In the genomic region with DNA sequence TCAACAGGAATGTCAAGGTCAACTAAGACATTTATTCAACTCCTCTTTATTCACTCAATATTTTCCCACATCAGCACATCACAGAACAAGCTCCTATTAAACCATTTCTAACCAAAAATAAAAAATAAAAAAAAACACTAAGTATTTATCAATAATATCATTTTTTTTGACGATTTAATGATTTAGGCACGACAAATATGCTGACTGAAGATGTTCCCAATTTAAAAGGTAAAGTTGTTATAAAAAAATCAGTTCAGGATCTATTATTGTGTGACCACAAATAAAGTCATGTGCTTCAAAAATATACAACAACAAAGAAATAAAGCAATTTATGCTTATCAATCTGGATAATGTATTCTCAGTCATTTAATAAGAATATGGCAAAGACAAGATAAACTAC, we compare ENCODE assay signal across 1 cellular context.
A peak's percentile ranks its signal among the peaks of the same experiment; 100 is the strongest.
TF ChIP-seq lines count a peak whose summit lies in the region.

No MANE protein-coding gene starts in this region.

TF ChIP-seq in IMR-90, 13 proteins besides CTCF, POLR2A, EP300 and RAD21:
- TF ChIP-seq MAFK (IDR thresholded peaks at IDR 0.05; ENCODE audit: low read depth, low read length) (peak; percentile 38; the same call in 1 of the 2 replicates), NFE2L2 (IDR thresholded peaks at IDR 0.05; ENCODE audit: low read depth, low read length) (no peak)
